Comparison of ENCODE assay signal across 12 cellular contexts in the genomic region with DNA sequence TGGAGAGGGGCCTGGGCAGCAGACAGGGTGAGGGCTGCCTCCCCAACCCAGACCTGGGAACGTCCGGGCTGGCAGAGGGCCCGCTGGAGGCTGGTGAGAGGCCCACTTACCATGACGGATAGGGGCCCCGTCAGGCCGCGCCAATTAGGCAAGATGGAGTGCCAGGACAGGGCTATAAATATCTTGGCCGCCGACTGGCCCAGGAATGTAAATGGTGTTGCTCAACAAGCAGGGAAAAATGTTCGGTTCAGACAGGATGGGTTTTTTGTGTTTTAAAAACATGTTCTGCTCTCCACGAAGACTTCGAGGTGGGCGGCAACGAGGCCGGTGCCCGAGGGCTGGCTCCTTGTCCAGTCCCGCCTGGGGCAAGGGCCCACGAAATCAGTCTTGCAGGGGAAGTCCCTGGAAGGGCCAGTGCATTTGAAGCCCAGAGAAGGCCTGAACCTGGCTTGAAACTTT. TPM values are rescaled to one million over a fixed set of nuclear protein-coding genes. Genes with fewer than 3 reads are reported as not detected.
DNase-seq lines count a peak whose midpoint lies in the region; ATAC-seq and TF ChIP-seq lines count a peak whose summit lies in the region.
"Had no signal": no experiment of that assay in that cellular context is flagged by ENCODE, and none has a peak within 500 bp of the region (broad histone marks: within the 10 kb centered on the region; RNA-seq: fewer than 3 reads in every experiment).

No MANE protein-coding gene starts in this region.

- H3K27ac Mint-ChIP-seq in HFFc6 = peak overlapping the region; percentile 82
- no peak overlapping the region for H3K27ac Mint-ChIP-seq in T-helper 2 cell treated with Interferon-gamma antibody and Interleukin-4, amounts not matched to agents 5 μg/mL and 100 μg/mL, for 36 hours

- H3K4me3 ChIP-seq in coronary artery = peak overlapping the region; percentile 41
- peak overlapping the region in 1 of 2 experiments; percentile 23 for H3K4me3 ChIP-seq in mesenchymal stem cell (ENCODE audit: insufficient read depth in 1 of 2, low read depth in 1 of 2, low read length in 2 of 2)
- H3K4me3 ChIP-seq in tibial artery = no peak overlapping the region
- H3K4me3 ChIP-seq: smooth muscle cell had no signal

- no peaks in the 10 kb centered on the region for H3K79me1 ChIP-seq in mesenchymal stem cell (replicated peaks; ENCODE audit: low read length, poor library complexity, severe bottlenecking)

- peaks cover 34% of the 10 kb centered on the region for H3K4me1 Mint-ChIP-seq in HFFc6 (ENCODE audit: low read depth)
- no peaks in the 10 kb centered on the region for H3K4me1 Mint-ChIP-seq in T-helper 2 cell treated with Interferon-gamma antibody and Interleukin-4, amounts not matched to agents 5 μg/mL and 100 μg/mL, for 36 hours (ENCODE audit: low read depth)

- H2BK15ac ChIP-seq in mesenchymal stem cell (ENCODE audit: low read depth, poor library complexity, severe bottlenecking) = no peak overlapping the region

- H2BK5ac ChIP-seq in mesenchymal stem cell (ENCODE audit: low read depth, low read length, poor library complexity, severe bottlenecking) = no peak overlapping the region

- H3K27me3 Mint-ChIP-seq in HFFc6 (ENCODE audit: insufficient read depth) = no peaks in the 10 kb centered on the region; the same call in 1 of the 2 replicates
- no peaks in the 10 kb centered on the region for H3K27me3 Mint-ChIP-seq in T-helper 2 cell treated with Interferon-gamma antibody and Interleukin-4, amounts not matched to agents 5 μg/mL and 100 μg/mL, for 36 hours (ENCODE audit: low read depth)

- 69% methylated on average over 18 of the region's 18 CpGs for WGBS in mesenchymal stem cell

- H2BK12ac ChIP-seq in mesenchymal stem cell (ENCODE audit: low read length in 2 of 2) = no peak overlapping the region

- peak overlapping the region; percentile 56 for H4K8ac ChIP-seq in mesenchymal stem cell (ENCODE audit: low read length)

- H3K4ac ChIP-seq in mesenchymal stem cell (ENCODE audit: low read depth in 1 of 2, low read length in 2 of 2) = no peak overlapping the region

- peaks cover 13% of the 10 kb centered on the region for H3K9me3 ChIP-seq in mesenchymal stem cell (ENCODE audit: control insufficient read depth, low read length)
- H3K9me3 ChIP-seq in tibial artery = no peaks in the 10 kb centered on the region

- H2BK120ac ChIP-seq in mesenchymal stem cell (ENCODE audit: low read depth, low read length) = no peak overlapping the region

- H3K4me1 ChIP-seq in mesenchymal stem cell (ENCODE audit: control insufficient read depth, insufficient read depth, low read depth, low read length) = peaks cover 3% of the 10 kb centered on the region
- peaks cover 8 to 54% (median 45%) of the 10 kb centered on the region in 4 donors for H3K4me1 ChIP-seq in tibial artery

- H3K18ac ChIP-seq in mesenchymal stem cell (ENCODE audit: low read depth in 1 of 2, low read length in 2 of 2) = no peak overlapping the region

- H3K27ac ChIP-seq in coronary artery (peak overlapping the region; percentile 90 to 96), mesenchymal stem cell (ENCODE audit: low read length, poor library complexity, severe bottlenecking) (no peak overlapping the region), tibial artery (peak overlapping the region; percentile 85 to 86)

- DNase-seq in HFFc6 (peak; percentile 50), coronary artery (ENCODE audit: low spot score) (peak; percentile 95), mesenchymal stem cell (peak; percentile 72), tibial artery (peak; percentile 82 to 97), DMS53 (lab: John Stamatoyannopoulos, UW) (no peak), DMS153 (lab: John Stamatoyannopoulos, UW) (no peak)
- no peak for DNase-seq in T-helper 2 cell treated with Interferon-gamma antibody and Interleukin-4, amounts not matched to agents 5 μg/mL and 100 μg/mL, for 36 hours (ENCODE audit: low spot score)
- DNase-seq: amniotic stem cell, NCI-H1436 treated with DMSO at 0.1 percent for 48 hours had no signal

- no peak overlapping the region for H3K4me3 Mint-ChIP-seq in HFFc6
- no peak overlapping the region for H3K4me3 Mint-ChIP-seq in T-helper 2 cell treated with Interferon-gamma antibody and Interleukin-4, amounts not matched to agents 5 μg/mL and 100 μg/mL, for 36 hours

- H4K91ac ChIP-seq in mesenchymal stem cell (ENCODE audit: low read length) = peak overlapping the region; percentile 41

- H3K27me3 ChIP-seq in mesenchymal stem cell (ENCODE audit: control insufficient read depth in 1 of 2, insufficient read depth in 1 of 2, low read length in 2 of 2) = peaks cover 0 to under 1% of the 10 kb centered on the region in 2 experiments
- no peaks in the 10 kb centered on the region for H3K27me3 ChIP-seq in tibial artery

- no peaks in the 10 kb centered on the region for H3K36me3 ChIP-seq in mesenchymal stem cell (ENCODE audit: control insufficient read depth in 1 of 2, insufficient read depth in 2 of 2, low read depth in 1 of 2, low read length in 2 of 2)
- no peaks in the 10 kb centered on the region for H3K36me3 ChIP-seq in tibial artery

- no peak overlapping the region for H2AK5ac ChIP-seq in mesenchymal stem cell (ENCODE audit: low read length, severe bottlenecking)

- no peak overlapping the region for H3K14ac ChIP-seq in mesenchymal stem cell (ENCODE audit: low read length in 2 of 2)

- peaks cover 24% of the 10 kb centered on the region for H3K36me3 Mint-ChIP-seq in HFFc6 (ENCODE audit: low read depth)
- no peaks in the 10 kb centered on the region for H3K36me3 Mint-ChIP-seq in T-helper 2 cell treated with Interferon-gamma antibody and Interleukin-4, amounts not matched to agents 5 μg/mL and 100 μg/mL, for 36 hours (ENCODE audit: low read depth)

- no peak for ATAC-seq in HG03196 (IDR thresholded peaks at IDR 0.05; ENCODE audit: unreplicated experiment)

- H3K23ac ChIP-seq in mesenchymal stem cell (ENCODE audit: low read length in 2 of 2) = no peak overlapping the region

- TF ChIP-seq CTCF in HFFc6 (IDR thresholded peaks at IDR 0.05) = no peak
- TF ChIP-seq CTCF in coronary artery (IDR thresholded peaks at IDR 0.05) = no peak
- no peak for TF ChIP-seq CTCF in tibial artery (IDR thresholded peaks at IDR 0.05)

- H3K4me2 ChIP-seq in mesenchymal stem cell (ENCODE audit: low read length, poor library complexity, severe bottlenecking) = no peak overlapping the region
- H3K4me2 ChIP-seq: smooth muscle cell had no signal

- peaks cover 18% of the 10 kb centered on the region for H3K9me3 Mint-ChIP-seq in HFFc6
- peaks cover 21% of the 10 kb centered on the region for H3K9me3 Mint-ChIP-seq in T-helper 2 cell treated with Interferon-gamma antibody and Interleukin-4, amounts not matched to agents 5 μg/mL and 100 μg/mL, for 36 hours

- peak overlapping the region; percentile 24 for H3K9ac ChIP-seq in mesenchymal stem cell (ENCODE audit: low read length)

- no peak overlapping the region for H2AFZ ChIP-seq in mesenchymal stem cell (ENCODE audit: low read depth, low read length)

- intact Hi-C loops in tibial artery (cut with DNase I; ENCODE audit: low total_unique reads) = loop anchor here (10.0 kb wide), 1 partner anchor 97 kb away; no protein-coding TSS in a partner anchor

RNA-seq across cellular contexts. Expression of a gene that starts 35.8 kb away (rescaled TPM):
- 10 to 100 TPM in 5 of 6 experiments, 1 to 10 TPM in 1; 4.7 to 25.8 (median 19.1) TPM for total RNA-seq in HFFc6 (2021; fragmentation: NEBNext Ultra II Directional; extraction: Animal tissue kit (Norgen Biotek cat#: 25700))
- polyA plus RNA-seq in mesenchymal stem cell (2013, experiment 1 of 2) = 0.18 TPM
- polyA plus RNA-seq in mesenchymal stem cell (2013, experiment 2 of 2) = 0.11 TPM
- total RNA-seq: HT1080 had no signal
- polyA plus RNA-seq: smooth muscle cell had no signal

Comparison
In these comparisons a context has a peak if more than half of its experiments do, and no peak if none do; other contexts are left out.
1. DNase-seq: peak in HFFc6 (single experiment), coronary artery (single experiment), mesenchymal stem cell (single experiment) and tibial artery (2 of 2); none in DMS53 (single experiment), DMS153 (single experiment) and T-helper 2 cell treated with Interferon-gamma antibody and Interleukin-4, amounts not matched to agents 5 μg/mL and 100 μg/mL, for 36 hours (single experiment).